8 cellular contexts compared by ENCODE assay signal in genomic region chr9:133675796-133676195, GRCh38. TPM values are rescaled to one million over a fixed set of nuclear protein-coding genes. Genes with fewer than 3 reads are reported as not detected.
"Had no signal": no experiment of that assay in that cellular context is flagged by ENCODE, and none has a peak within 500 bp of the region (broad histone marks: within the 10 kb centered on the region; RNA-seq: fewer than 3 reads in every experiment).

No MANE protein-coding gene starts in this region.

RNA-seq across cellular contexts. Expression of gene DBH, which starts 39.6 kb away (rescaled TPM):
- total RNA-seq: activated CD4-positive, alpha-beta memory T cell treated with anti-CD3 and anti-CD28 coated beads for 36 hours; activated CD8-positive, alpha-beta memory T cell treated with anti-CD3 and anti-CD28 coated beads for 36 hours; activated T-cell treated with anti-CD3 and anti-CD28 coated beads, Interleukin-2, amount 50 U/mL, for 72 hours; bronchial epithelial cell; K562; MCF 10A; OCI-LY7; PC-9 had no signal
